12 cellular contexts compared by ENCODE assay signal in genomic region chr14:68268719-68269118, GRCh38.
A peak's percentile ranks its signal among the peaks of the same experiment; 100 is the strongest.
DNase-seq lines count a peak whose midpoint lies in the region; ATAC-seq and TF ChIP-seq lines count a peak whose summit lies in the region.
"Had no signal": no experiment of that assay in that cellular context is flagged by ENCODE, and none has a peak within 500 bp of the region (broad histone marks: within the 10 kb centered on the region; RNA-seq: fewer than 3 reads in every experiment).

No MANE protein-coding gene starts in this region.

- H3K9me3 ChIP-seq in DND-41 (ENCODE audit: insufficient read depth, low read length, severe bottlenecking) = no peaks in the 10 kb centered on the region
- H3K9me3 ChIP-seq in trophoblast cell (ENCODE audit: insufficient read depth, low read depth, low read length) = no peaks in the 10 kb centered on the region
- no peaks in the 10 kb centered on the region for H3K9me3 ChIP-seq in effector memory CD4-positive, alpha-beta T cell (ENCODE audit: control insufficient read depth, low read length)

- peak overlapping the region; percentile 91 for H2BK12ac ChIP-seq in trophoblast cell (ENCODE audit: low read length)

- ATAC-seq in DND-41 (ENCODE audit: insufficient read depth, low read depth) (peak; percentile 53; the same call in 2 of the 3 replicates), HG02763 (IDR thresholded peaks at IDR 0.05; ENCODE audit: unreplicated experiment) (peak; percentile 1)
- peak; percentile 42 for ATAC-seq in activated naive CD8-positive, alpha-beta T cell treated with anti-CD3 and anti-CD28 coated beads, Interleukin-2, amount 50 U/mL, for 24 hours

- no peaks in the 10 kb centered on the region; the same call in 1 of the 2 replicates for H3K4me1 ChIP-seq in DND-41 (ENCODE audit: insufficient read depth, low read length)
- H3K4me1 ChIP-seq in trophoblast cell (ENCODE audit: control insufficient read depth in 1 of 2, insufficient read depth in 2 of 2, low read length in 2 of 2) = peaks cover 5% of the 10 kb centered on the region in 2 experiments
- peaks cover 12% of the 10 kb centered on the region for H3K4me1 ChIP-seq in effector memory CD4-positive, alpha-beta T cell (ENCODE audit: control insufficient read depth, insufficient read depth, low read length, poor library complexity, severe bottlenecking)

- H4K91ac ChIP-seq in trophoblast cell (ENCODE audit: low read depth, low read length) = peak overlapping the region; percentile 90

- H3K79me2 ChIP-seq in DND-41 (ENCODE audit: insufficient read depth, low read length) = no peaks in the 10 kb centered on the region
- H3K79me2 ChIP-seq in trophoblast cell (ENCODE audit: control insufficient read depth, insufficient read depth, low read length, poor library complexity) = no peaks in the 10 kb centered on the region

- peaks cover 16% of the 10 kb centered on the region for H3K79me1 ChIP-seq in trophoblast cell (ENCODE audit: low read length)

- no peak overlapping the region for H4K12ac ChIP-seq in trophoblast cell (ENCODE audit: low read depth, low read length)

- peak overlapping the region; percentile 82 for H4K8ac ChIP-seq in trophoblast cell (ENCODE audit: low read depth, low read length)

- H2BK120ac ChIP-seq in trophoblast cell (ENCODE audit: insufficient read depth, low read length, poor library complexity) = peak overlapping the region; percentile 96

- H3K4me3 ChIP-seq in DND-41 (ENCODE audit: low read depth in 1 of 2, low read length in 2 of 2) (no peak overlapping the region), trophoblast cell (ENCODE audit: low read depth, low read length) (no peak overlapping the region)
- no peak overlapping the region for H3K4me3 ChIP-seq in effector memory CD4-positive, alpha-beta T cell (ENCODE audit: insufficient read depth, low read depth, low read length, poor library complexity, severe bottlenecking)

- no peaks in the 10 kb centered on the region for H3K9me3 Mint-ChIP-seq in activated naive CD8-positive, alpha-beta T cell treated with anti-CD3 and anti-CD28 coated beads, Interleukin-2, amount 50 U/mL, for 24 hours
- H3K9me3 Mint-ChIP-seq: type B pancreatic cell had no signal

- no peak overlapping the region for H3K9ac ChIP-seq in DND-41 (ENCODE audit: low read depth, low read length)
- no peak overlapping the region for H3K9ac ChIP-seq in trophoblast cell (ENCODE audit: low read length)

- peak overlapping the region; percentile 76 for H2BK5ac ChIP-seq in trophoblast cell (ENCODE audit: low read depth, low read length, poor library complexity)

- H3K4me1 Mint-ChIP-seq in activated naive CD8-positive, alpha-beta T cell treated with anti-CD3 and anti-CD28 coated beads, Interleukin-2, amount 50 U/mL, for 24 hours = peaks cover 57% of the 10 kb centered on the region

- H3K23ac ChIP-seq in trophoblast cell (ENCODE audit: low read length) = no peak overlapping the region

- no peak overlapping the region for H3K27ac ChIP-seq in DND-41 (ENCODE audit: low read length)
- no peak overlapping the region for H3K27ac ChIP-seq in trophoblast cell (ENCODE audit: low read depth, low read length)
- H3K27ac ChIP-seq in effector memory CD4-positive, alpha-beta T cell (ENCODE audit: insufficient read depth, low read length, poor library complexity, severe bottlenecking) = no peak overlapping the region

- H3K4ac ChIP-seq in trophoblast cell (ENCODE audit: low read depth, low read length) = peak overlapping the region; percentile 83

- no peaks in the 10 kb centered on the region for H3K36me3 ChIP-seq in DND-41 (ENCODE audit: insufficient read depth, low read length)
- H3K36me3 ChIP-seq in trophoblast cell (ENCODE audit: control insufficient read depth in 1 of 2, insufficient read depth in 2 of 2, low read length in 2 of 2) = peaks cover 0 to 3% of the 10 kb centered on the region in 2 experiments
- no peaks in the 10 kb centered on the region for H3K36me3 ChIP-seq in effector memory CD4-positive, alpha-beta T cell (ENCODE audit: control insufficient read depth, insufficient read depth, low read length)

- H2AK5ac ChIP-seq in trophoblast cell (ENCODE audit: low read length) = peak overlapping the region; percentile 83

- TF ChIP-seq CTCF in DND-41 (IDR thresholded peaks at IDR 0.05; ENCODE audit: borderline replicate concordance, extremely low read depth, low read length, poor library complexity, severe bottlenecking) = no peak

- no peaks in the 10 kb centered on the region for H3K27me3 Mint-ChIP-seq in activated naive CD8-positive, alpha-beta T cell treated with anti-CD3 and anti-CD28 coated beads, Interleukin-2, amount 50 U/mL, for 24 hours
- H3K27me3 Mint-ChIP-seq: type B pancreatic cell had no signal

- no peaks in the 10 kb centered on the region for H4K20me1 ChIP-seq in DND-41 (ENCODE audit: insufficient read depth, low read length)

- peak overlapping the region; percentile 80 for H3K27ac Mint-ChIP-seq in activated naive CD8-positive, alpha-beta T cell treated with anti-CD3 and anti-CD28 coated beads, Interleukin-2, amount 50 U/mL, for 24 hours

- H3K18ac ChIP-seq in trophoblast cell (ENCODE audit: low read length) = peak overlapping the region; percentile 90

- H3K14ac ChIP-seq in trophoblast cell (ENCODE audit: low read length) = peak overlapping the region; percentile 79

- H3K4me3 Mint-ChIP-seq in activated naive CD8-positive, alpha-beta T cell treated with anti-CD3 and anti-CD28 coated beads, Interleukin-2, amount 50 U/mL, for 24 hours = no peak overlapping the region
- H3K4me3 Mint-ChIP-seq: type B pancreatic cell had no signal

- WGBS in trophoblast cell (ENCODE audit: extremely low coverage, insufficient coverage, insufficient read length) = no CpG with 5 or more reads among the region's 1 CpG

- H3K4me2 ChIP-seq in DND-41 (ENCODE audit: insufficient read depth, low read length) = no peak overlapping the region
- no peak overlapping the region for H3K4me2 ChIP-seq in trophoblast cell (ENCODE audit: low read length)

- H3K27me3 ChIP-seq in DND-41 (ENCODE audit: insufficient read depth, low read length, poor library complexity) = no peaks in the 10 kb centered on the region
- H3K27me3 ChIP-seq in trophoblast cell (ENCODE audit: insufficient read depth, low read length) = no peaks in the 10 kb centered on the region
- H3K27me3 ChIP-seq in effector memory CD4-positive, alpha-beta T cell (replicated peaks; ENCODE audit: control insufficient read depth, insufficient read depth, low read length, poor library complexity, severe bottlenecking) = no peaks in the 10 kb centered on the region

- DNase-seq in DND-41 (no peak), trophoblast cell (no peak), NCI-H2196 treated with DMSO at 0.1 percent for 48 hours (lab: John Stamatoyannopoulos, UW; ENCODE audit: unreplicated experiment) (no peak), germinal center (ENCODE audit: low spot score) (no peak), NCI-H510A (lab: John Stamatoyannopoulos, UW) (no peak)
- DNase-seq in activated naive CD8-positive, alpha-beta T cell treated with anti-CD3 and anti-CD28 coated beads, Interleukin-2, amount 50 U/mL, for 24 hours = no peak
- no peak for DNase-seq in effector memory CD4-positive, alpha-beta T cell
- DNase-seq: activated gamma-delta T cell; NCI-H1436 treated with DMSO at 0.1 percent for 48 hours; stimulated activated CD4-positive, alpha-beta T cell treated with anti-CD3 and anti-CD28 coated beads, Interleukin-15, amount 100 ng/mL, for 24 hours had no signal

- H3K36me3 Mint-ChIP-seq in activated naive CD8-positive, alpha-beta T cell treated with anti-CD3 and anti-CD28 coated beads, Interleukin-2, amount 50 U/mL, for 24 hours (ENCODE audit: low read depth) = peaks cover 3% of the 10 kb centered on the region
- H3K36me3 Mint-ChIP-seq: type B pancreatic cell had no signal

- H2AFZ ChIP-seq in DND-41 (ENCODE audit: low read depth, low read length) (no peak overlapping the region), trophoblast cell (ENCODE audit: insufficient read depth, low read length, poor library complexity) (no peak overlapping the region)

Comparison
In these comparisons a context has a peak if more than half of its experiments do, and no peak if none do; other contexts are left out.
1. ATAC-seq: peak in every context shown above with its lines; median percentile 53 in DND-41; 42 in activated naive CD8-positive, alpha-beta T cell treated with anti-CD3 and anti-CD28 coated beads, Interleukin-2, amount 50 U/mL, for 24 hours; 1 in HG02763.